In the genomic region with DNA sequence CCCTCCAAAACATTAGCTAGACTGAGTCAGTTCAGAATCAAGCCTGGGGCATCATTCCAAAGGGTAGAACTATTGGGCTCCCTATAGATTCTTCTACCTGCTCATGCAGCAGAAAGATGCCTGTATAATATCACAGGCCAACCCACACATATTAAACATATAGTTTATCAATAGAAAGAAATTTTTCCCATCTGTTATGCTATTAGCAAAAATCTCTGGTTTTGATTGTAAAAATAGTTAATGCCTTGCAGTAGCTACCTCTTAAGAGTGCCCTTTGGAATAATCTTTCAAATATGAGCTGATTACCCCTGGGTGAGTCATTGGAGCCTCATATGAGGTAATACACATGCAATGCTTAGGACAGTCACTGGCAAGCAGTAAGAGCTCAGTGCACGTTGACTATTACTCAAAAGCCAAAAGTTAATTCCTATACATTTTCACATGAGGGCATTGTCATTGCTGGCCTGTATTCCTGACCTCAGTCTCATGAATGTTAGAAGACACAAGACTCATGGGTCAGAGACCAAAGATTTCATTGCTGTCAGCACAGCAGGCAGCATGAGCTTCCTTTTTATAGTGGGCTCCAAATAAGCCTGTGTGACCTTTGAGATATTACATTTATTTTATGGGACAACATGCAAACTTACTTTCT, we compare ENCODE assay signal across 23 cellular contexts.
DNase-seq lines count a peak whose midpoint lies in the region; ATAC-seq and TF ChIP-seq lines count a peak whose summit lies in the region.
"Had no signal": no experiment of that assay in that cellular context is flagged by ENCODE, and none has a peak within 500 bp of the region (broad histone marks: within the 10 kb centered on the region; RNA-seq: fewer than 3 reads in every experiment).

No MANE protein-coding gene starts in this region.

- H3K27ac ChIP-seq in colonic mucosa (peak overlapping the region; percentile 73), tibial artery (no peak overlapping the region)
- H3K27ac ChIP-seq: PC-9, right atrium auricular region, thyroid gland had no signal

- intact Hi-C loops in Calu3 (cut with micrococcal nuclease; ENCODE audit: unreplicated experiment): no loop called here
- intact Hi-C loops in colonic mucosa (cut with DNase I): no loop called here
- intact Hi-C loops in mucosa of descending colon (cut with DNase I, micrococcal nuclease): no loop called here
- intact Hi-C loops in tibial artery (cut with DNase I; ENCODE audit: low total_unique reads): no loop called here

- no peak overlapping the region for H3K9ac ChIP-seq in colonic mucosa (ENCODE audit: low read depth in 2 of 2, low read length in 2 of 2)

- no peaks in the 10 kb centered on the region for H3K9me3 Mint-ChIP-seq in Calu3 (ENCODE audit: low read depth, unreplicated experiment)
- H3K9me3 Mint-ChIP-seq: activated CD4-positive, alpha-beta T cell treated with anti-CD3 and anti-CD28 coated beads, Interleukin-2, amount 10 ng/mL, durations not matched to agents 24 days and 14 days had no signal

- no peaks in the 10 kb centered on the region for H3K36me3 ChIP-seq in colonic mucosa
- no peaks in the 10 kb centered on the region for H3K36me3 ChIP-seq in mucosa of descending colon (ENCODE audit: low read depth)
- H3K36me3 ChIP-seq in tibial artery: no peaks in the 10 kb centered on the region
- H3K36me3 ChIP-seq: right atrium auricular region, thyroid gland had no signal

- no peaks in the 10 kb centered on the region for H3K9me3 ChIP-seq in colonic mucosa
- no peaks in the 10 kb centered on the region for H3K9me3 ChIP-seq in mucosa of descending colon
- no peaks in the 10 kb centered on the region for H3K9me3 ChIP-seq in tibial artery
- H3K9me3 ChIP-seq: right atrium auricular region, thyroid gland had no signal

- H3K4me1 ChIP-seq in colonic mucosa: no peaks in the 10 kb centered on the region
- H3K4me1 ChIP-seq in mucosa of descending colon (ENCODE audit: low read depth): peaks cover 11% of the 10 kb centered on the region
- no peaks in the 10 kb centered on the region for H3K4me1 ChIP-seq in tibial artery
- H3K4me1 ChIP-seq: right atrium auricular region had no signal

- H3K4me3 ChIP-seq in colonic mucosa (no peak overlapping the region), mucosa of descending colon (no peak overlapping the region), tibial artery (no peak overlapping the region)
- H3K4me3 ChIP-seq: PC-9, right atrium auricular region, thyroid gland had no signal

- H3K27me3 ChIP-seq in colonic mucosa (no peaks in the 10 kb centered on the region), tibial artery (no peaks in the 10 kb centered on the region)
- H3K27me3 ChIP-seq: right atrium auricular region, thyroid gland had no signal

- H3K27ac Mint-ChIP-seq in Calu3 (ENCODE audit: unreplicated experiment): peak overlapping the region; percentile 85
- H3K27ac Mint-ChIP-seq: activated CD4-positive, alpha-beta T cell treated with anti-CD3 and anti-CD28 coated beads, Interleukin-2, amount 10 ng/mL, durations not matched to agents 24 days and 14 days; endodermal cell; stimulated activated naive B cell treated with anti-CD40 and anti-IgM and Interleukin-4, amounts not matched to agents 10 μg/mL and 1 μg/mL and 100 μg/mL, for 72 hours had no signal

- H3K4me3 Mint-ChIP-seq in Calu3 (ENCODE audit: low read depth, unreplicated experiment): no peak overlapping the region
- H3K4me3 Mint-ChIP-seq: activated CD4-positive, alpha-beta T cell treated with anti-CD3 and anti-CD28 coated beads, Interleukin-2, amount 10 ng/mL, durations not matched to agents 24 days and 14 days; endodermal cell; stimulated activated naive B cell treated with anti-CD40 and anti-IgM and Interleukin-4, amounts not matched to agents 10 μg/mL and 1 μg/mL and 100 μg/mL, for 72 hours had no signal

- BruUV-seq in Calu3 (replicated peaks; lab: Mats Ljungman, UMichigan): no TSS peak

- DNase-seq in Calu3 (peak; percentile 37), OCI-M1 (lab: John Stamatoyannopoulos, UW) (peak; percentile 27), colonic mucosa (no peak), mucosa of descending colon (no peak), T-helper 2 cell (no peak), tibial artery (no peak)
- DNase-seq: activated CD4-positive, alpha-beta T cell treated with anti-CD3 and anti-CD28 coated beads, Interleukin-2, amount 10 ng/mL, durations not matched to agents 24 days and 14 days; activated CD8-positive, alpha-beta memory T cell treated with anti-CD3 and anti-CD28 coated beads, Interleukin-2, amount 50 U/mL, for 48 hours; activated gamma-delta T cell; cerebellar nuclear complex; DND-41; endodermal cell; foreskin melanocyte; NCI-H1105 treated with DMSO at 0.1 percent for 48 hours; NCI-H69; PC-9; stimulated activated CD4-positive, alpha-beta T cell treated with anti-CD3 and anti-CD28 coated beads, Interleukin-15, amount 100 ng/mL, for 24 hours; stimulated activated naive B cell treated with anti-CD40 and anti-IgM and Interleukin-4, amounts not matched to agents 10 μg/mL and 1 μg/mL and 100 μg/mL, for 72 hours; thyroid gland had no signal

- peaks cover 17% of the 10 kb centered on the region for H3K4me1 Mint-ChIP-seq in Calu3 (ENCODE audit: low read depth, unreplicated experiment)
- H3K4me1 Mint-ChIP-seq: activated CD4-positive, alpha-beta T cell treated with anti-CD3 and anti-CD28 coated beads, Interleukin-2, amount 10 ng/mL, durations not matched to agents 24 days and 14 days; stimulated activated naive B cell treated with anti-CD40 and anti-IgM and Interleukin-4, amounts not matched to agents 10 μg/mL and 1 μg/mL and 100 μg/mL, for 72 hours had no signal

- CTCF ChIA-PET in Calu3 (lab: Charles Lee): no interaction called here

- H3K27me3 Mint-ChIP-seq in Calu3 (ENCODE audit: unreplicated experiment): no peaks in the 10 kb centered on the region
- H3K27me3 Mint-ChIP-seq: activated CD4-positive, alpha-beta T cell treated with anti-CD3 and anti-CD28 coated beads, Interleukin-2, amount 10 ng/mL, durations not matched to agents 24 days and 14 days; stimulated activated naive B cell treated with anti-CD40 and anti-IgM and Interleukin-4, amounts not matched to agents 10 μg/mL and 1 μg/mL and 100 μg/mL, for 72 hours had no signal

- TF ChIP-seq CTCF in Calu3 (IDR thresholded peaks at IDR 0.05; ENCODE audit: unreplicated experiment): no peak
- no peak for TF ChIP-seq CTCF in colonic mucosa (IDR thresholded peaks at IDR 0.05)
- no peak for TF ChIP-seq CTCF in mucosa of descending colon (IDR thresholded peaks at IDR 0.05)
- TF ChIP-seq CTCF in tibial artery (IDR thresholded peaks at IDR 0.05): no peak

- H3K36me3 Mint-ChIP-seq in Calu3 (ENCODE audit: insufficient read depth, unreplicated experiment): no peaks in the 10 kb centered on the region
- H3K36me3 Mint-ChIP-seq: stimulated activated naive B cell treated with anti-CD40 and anti-IgM and Interleukin-4, amounts not matched to agents 10 μg/mL and 1 μg/mL and 100 μg/mL, for 72 hours had no signal

- ATAC-seq in mucosa of descending colon: peak; percentile 77
- ATAC-seq in GM19351 (IDR thresholded peaks at IDR 0.05; ENCODE audit: unreplicated experiment): no peak
- no peak for ATAC-seq in GM21619 (IDR thresholded peaks at IDR 0.05; ENCODE audit: unreplicated experiment)
- ATAC-seq: left lobe of liver; stimulated activated naive B cell treated with anti-CD40 and anti-IgM and Interleukin-4, amounts not matched to agents 10 μg/mL and 1 μg/mL and 100 μg/mL, for 72 hours had no signal

Comparison
In these comparisons a context has a peak if more than half of its experiments do, and no peak if none do; other contexts are left out.
1. DNase-seq: peak in Calu3 (single experiment) and OCI-M1 (single experiment); none in colonic mucosa (single experiment), mucosa of descending colon (0 of 3), T-helper 2 cell (0 of 5) and tibial artery (0 of 2).